In the genomic region with DNA sequence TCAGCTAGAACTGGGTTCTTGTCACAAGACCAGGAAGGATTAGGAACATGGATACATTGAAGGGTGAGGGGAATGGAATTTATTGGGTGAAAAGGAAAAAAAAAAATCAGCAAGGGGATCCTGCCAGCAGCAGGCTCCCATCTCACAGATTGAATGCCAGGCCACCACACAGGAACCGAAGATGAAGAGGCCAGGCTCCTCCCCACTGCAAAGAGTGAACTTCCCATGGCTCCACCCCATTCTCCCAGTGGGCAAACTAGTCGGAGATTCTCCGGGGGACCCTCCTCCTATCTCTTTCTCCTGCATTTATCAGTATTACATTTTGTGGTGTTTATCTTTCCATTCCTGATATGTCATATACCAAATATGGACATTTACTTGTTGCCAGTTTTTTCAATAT, we compare ENCODE assay signal across 1 cellular context.
TF ChIP-seq lines count a peak whose summit lies in the region.

No MANE protein-coding gene starts in this region.

TF ChIP-seq in GM23338, 12 proteins besides CTCF, POLR2A, EP300 and RAD21 (continued from another document):
- TF ChIP-seq, protein P1, sequence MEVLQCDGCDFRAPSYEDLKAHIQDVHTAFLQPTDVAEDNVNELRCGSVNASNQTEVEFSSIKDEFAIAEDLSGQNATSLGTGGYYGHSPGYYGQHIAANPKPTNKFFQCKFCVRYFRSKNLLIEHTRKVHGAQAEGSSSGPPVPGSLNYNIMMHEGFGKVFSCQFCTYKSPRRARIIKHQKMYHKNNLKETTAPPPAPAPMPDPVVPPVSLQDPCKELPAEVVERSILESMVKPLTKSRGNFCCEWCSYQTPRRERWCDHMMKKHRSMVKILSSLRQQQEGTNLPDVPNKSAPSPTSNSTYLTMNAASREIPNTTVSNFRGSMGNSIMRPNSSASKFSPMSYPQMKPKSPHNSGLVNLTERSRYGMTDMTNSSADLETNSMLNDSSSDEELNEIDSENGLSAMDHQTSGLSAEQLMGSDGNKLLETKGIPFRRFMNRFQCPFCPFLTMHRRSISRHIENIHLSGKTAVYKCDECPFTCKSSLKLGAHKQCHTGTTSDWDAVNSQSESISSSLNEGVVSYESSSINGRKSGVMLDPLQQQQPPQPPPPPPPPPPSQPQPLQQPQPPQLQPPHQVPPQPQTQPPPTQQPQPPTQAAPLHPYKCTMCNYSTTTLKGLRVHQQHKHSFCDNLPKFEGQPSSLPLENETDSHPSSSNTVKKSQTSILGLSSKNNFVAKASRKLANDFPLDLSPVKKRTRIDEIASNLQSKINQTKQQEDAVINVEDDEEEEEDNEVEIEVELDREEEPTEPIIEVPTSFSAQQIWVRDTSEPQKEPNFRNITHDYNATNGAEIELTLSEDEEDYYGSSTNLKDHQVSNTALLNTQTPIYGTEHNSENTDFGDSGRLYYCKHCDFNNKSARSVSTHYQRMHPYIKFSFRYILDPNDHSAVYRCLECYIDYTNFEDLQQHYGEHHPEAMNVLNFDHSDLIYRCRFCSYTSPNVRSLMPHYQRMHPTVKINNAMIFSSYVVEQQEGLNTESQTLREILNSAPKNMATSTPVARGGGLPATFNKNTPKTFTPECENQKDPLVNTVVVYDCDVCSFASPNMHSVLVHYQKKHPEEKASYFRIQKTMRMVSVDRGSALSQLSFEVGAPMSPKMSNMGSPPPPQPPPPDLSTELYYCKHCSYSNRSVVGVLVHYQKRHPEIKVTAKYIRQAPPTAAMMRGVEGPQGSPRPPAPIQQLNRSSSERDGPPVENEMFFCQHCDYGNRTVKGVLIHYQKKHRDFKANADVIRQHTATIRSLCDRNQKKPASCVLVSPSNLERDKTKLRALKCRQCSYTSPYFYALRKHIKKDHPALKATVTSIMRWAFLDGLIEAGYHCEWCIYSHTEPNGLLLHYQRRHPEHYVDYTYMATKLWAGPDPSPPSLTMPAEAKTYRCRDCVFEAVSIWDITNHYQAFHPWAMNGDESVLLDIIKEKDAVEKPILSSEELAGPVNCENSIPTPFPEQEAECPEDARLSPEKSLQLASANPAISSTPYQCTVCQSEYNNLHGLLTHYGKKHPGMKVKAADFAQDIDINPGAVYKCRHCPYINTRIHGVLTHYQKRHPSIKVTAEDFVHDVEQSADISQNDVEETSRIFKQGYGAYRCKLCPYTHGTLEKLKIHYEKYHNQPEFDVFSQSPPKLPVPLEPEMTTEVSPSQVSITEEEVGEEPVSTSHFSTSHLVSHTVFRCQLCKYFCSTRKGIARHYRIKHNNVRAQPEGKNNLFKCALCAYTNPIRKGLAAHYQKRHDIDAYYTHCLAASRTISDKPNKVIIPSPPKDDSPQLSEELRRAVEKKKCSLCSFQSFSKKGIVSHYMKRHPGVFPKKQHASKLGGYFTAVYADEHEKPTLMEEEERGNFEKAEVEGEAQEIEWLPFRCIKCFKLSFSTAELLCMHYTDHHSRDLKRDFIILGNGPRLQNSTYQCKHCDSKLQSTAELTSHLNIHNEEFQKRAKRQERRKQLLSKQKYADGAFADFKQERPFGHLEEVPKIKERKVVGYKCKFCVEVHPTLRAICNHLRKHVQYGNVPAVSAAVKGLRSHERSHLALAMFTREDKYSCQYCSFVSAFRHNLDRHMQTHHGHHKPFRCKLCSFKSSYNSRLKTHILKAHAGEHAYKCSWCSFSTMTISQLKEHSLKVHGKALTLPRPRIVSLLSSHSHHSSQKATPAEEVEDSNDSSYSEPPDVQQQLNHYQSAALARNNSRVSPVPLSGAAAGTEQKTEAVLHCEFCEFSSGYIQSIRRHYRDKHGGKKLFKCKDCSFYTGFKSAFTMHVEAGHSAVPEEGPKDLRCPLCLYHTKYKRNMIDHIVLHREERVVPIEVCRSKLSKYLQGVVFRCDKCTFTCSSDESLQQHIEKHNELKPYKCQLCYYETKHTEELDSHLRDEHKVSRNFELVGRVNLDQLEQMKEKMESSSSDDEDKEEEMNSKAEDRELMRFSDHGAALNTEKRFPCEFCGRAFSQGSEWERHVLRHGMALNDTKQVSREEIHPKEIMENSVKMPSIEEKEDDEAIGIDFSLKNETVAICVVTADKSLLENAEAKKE (CRISPR knock-in tag; IDR thresholded peaks at IDR 0.05): no peak
- no peak for TF ChIP-seq STAT1 (IDR thresholded peaks at IDR 0.05; ENCODE audit: unreplicated experiment)
- no peak for TF ChIP-seq NANOG (IDR thresholded peaks at IDR 0.05; ENCODE audit: borderline replicate concordance)
- TF ChIP-seq EZH2phosphoT487 (IDR thresholded peaks at IDR 0.05; ENCODE audit: unreplicated experiment): no peak
- TF ChIP-seq POLR2AphosphoS5 (IDR thresholded peaks at IDR 0.05; ENCODE audit: low read depth): no peak
- TF ChIP-seq, protein P2, sequence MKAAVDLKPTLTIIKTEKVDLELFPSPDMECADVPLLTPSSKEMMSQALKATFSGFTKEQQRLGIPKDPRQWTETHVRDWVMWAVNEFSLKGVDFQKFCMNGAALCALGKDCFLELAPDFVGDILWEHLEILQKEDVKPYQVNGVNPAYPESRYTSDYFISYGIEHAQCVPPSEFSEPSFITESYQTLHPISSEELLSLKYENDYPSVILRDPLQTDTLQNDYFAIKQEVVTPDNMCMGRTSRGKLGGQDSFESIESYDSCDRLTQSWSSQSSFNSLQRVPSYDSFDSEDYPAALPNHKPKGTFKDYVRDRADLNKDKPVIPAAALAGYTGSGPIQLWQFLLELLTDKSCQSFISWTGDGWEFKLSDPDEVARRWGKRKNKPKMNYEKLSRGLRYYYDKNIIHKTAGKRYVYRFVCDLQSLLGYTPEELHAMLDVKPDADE (IDR thresholded peaks at IDR 0.05): no peak
- no peak for TF ChIP-seq ZNF331 (CRISPR knock-in tag; IDR thresholded peaks at IDR 0.05; ENCODE audit: low read depth)
- no peak for TF ChIP-seq CREB1 (CRISPR knock-in tag; IDR thresholded peaks at IDR 0.05; ENCODE audit: low read depth)
TF ChIP-seq in GM23338: peak in this region for 0.
